Comparison of ENCODE assay signal across 20 cellular contexts in the genomic region with DNA sequence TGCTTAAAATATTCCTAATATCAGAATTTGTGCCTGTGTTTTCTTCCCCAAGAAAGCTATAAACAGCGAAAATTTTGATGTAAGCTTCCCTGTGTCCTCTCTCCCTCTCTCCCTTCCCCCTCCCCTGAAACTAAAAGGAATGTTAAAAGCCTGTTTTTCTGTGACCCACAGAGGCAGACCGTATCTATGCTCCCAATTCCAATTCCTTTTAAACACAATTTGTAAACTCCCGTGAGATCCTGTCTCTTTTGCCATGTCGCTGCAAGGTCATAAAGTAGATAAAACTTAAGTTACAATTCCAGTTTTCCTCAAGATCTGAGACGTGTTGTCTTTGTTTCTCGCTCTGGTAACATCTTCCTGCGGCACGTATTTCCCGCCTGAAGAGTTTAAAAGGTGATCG. TPM values are rescaled to one million over a fixed set of nuclear protein-coding genes. Genes with fewer than 3 reads are reported as not detected.
DNase-seq lines count a peak whose midpoint lies in the region; ATAC-seq and TF ChIP-seq lines count a peak whose summit lies in the region.
"Had no signal": no experiment of that assay in that cellular context is flagged by ENCODE, and none has a peak within 500 bp of the region (broad histone marks: within the 10 kb centered on the region; RNA-seq: fewer than 3 reads in every experiment).

No MANE protein-coding gene starts in this region.

- H3K9ac ChIP-seq in NT2/D1 (ENCODE audit: insufficient read length, low read depth) (no peak overlapping the region), iPS-15b (ENCODE audit: low read depth, low read length) (no peak overlapping the region)

- no peaks in the 10 kb centered on the region for H3K27me3 Mint-ChIP-seq in nephron progenitor cell (ENCODE audit: low read depth, poor library complexity)
- H3K27me3 Mint-ChIP-seq in T-helper 2 cell treated with Interferon-gamma antibody and Interleukin-4, amounts not matched to agents 5 μg/mL and 100 μg/mL, for 36 hours (ENCODE audit: low read depth): peaks cover 31% of the 10 kb centered on the region

- peak overlapping the region; percentile 69 for H3K4me3 Mint-ChIP-seq in nephron progenitor cell
- H3K4me3 Mint-ChIP-seq in T-helper 2 cell treated with Interferon-gamma antibody and Interleukin-4, amounts not matched to agents 5 μg/mL and 100 μg/mL, for 36 hours: no peak overlapping the region
- H3K4me3 Mint-ChIP-seq: CD4-positive, alpha-beta memory T cell had no signal

- H3K27ac ChIP-seq in heart left ventricle: no peak overlapping the region
- no peak overlapping the region for H3K27ac ChIP-seq in body of pancreas
- H3K27ac ChIP-seq: Peyer's patch had no signal

- H3K9me3 Mint-ChIP-seq in nephron progenitor cell: peaks cover 7% of the 10 kb centered on the region
- no peaks in the 10 kb centered on the region for H3K9me3 Mint-ChIP-seq in T-helper 2 cell treated with Interferon-gamma antibody and Interleukin-4, amounts not matched to agents 5 μg/mL and 100 μg/mL, for 36 hours
- H3K9me3 Mint-ChIP-seq: CD4-positive, alpha-beta memory T cell had no signal

- H3K27ac Mint-ChIP-seq in nephron progenitor cell: peak overlapping the region; percentile 98
- no peak overlapping the region for H3K27ac Mint-ChIP-seq in T-helper 2 cell treated with Interferon-gamma antibody and Interleukin-4, amounts not matched to agents 5 μg/mL and 100 μg/mL, for 36 hours
- H3K27ac Mint-ChIP-seq: CD4-positive, alpha-beta memory T cell had no signal

- TF ChIP-seq CTCF in nephron progenitor cell (IDR thresholded peaks at IDR 0.05) (no peak), heart left ventricle (IDR thresholded peaks at IDR 0.05) (no peak), body of pancreas (IDR thresholded peaks at IDR 0.05) (no peak)

- H3K4me3 ChIP-seq in NT2/D1 (ENCODE audit: insufficient read length, low read depth) (peak overlapping the region; percentile 5), iPS-15b (ENCODE audit: low read depth, low read length) (peak overlapping the region; percentile 35), heart left ventricle (no peak overlapping the region), body of pancreas (no peak overlapping the region)
- H3K4me3 ChIP-seq: Peyer's patch had no signal

- no peaks in the 10 kb centered on the region for H3K4me1 ChIP-seq in NT2/D1 (ENCODE audit: insufficient read depth, insufficient read length)
- peaks cover 19% of the 10 kb centered on the region for H3K4me1 ChIP-seq in iPS-15b (ENCODE audit: control insufficient read depth, insufficient read depth, low read length)
- H3K4me1 ChIP-seq in heart left ventricle: peaks cover 0 to 5% (median 0%) of the 10 kb centered on the region in 12 donors
- peaks cover 21% of the 10 kb centered on the region for H3K4me1 ChIP-seq in body of pancreas
- H3K4me1 ChIP-seq: BE2C had no signal

- H3K27me3 ChIP-seq in NT2/D1 (ENCODE audit: insufficient read depth, insufficient read length): peaks cover 24% of the 10 kb centered on the region
- peaks cover 50% of the 10 kb centered on the region for H3K27me3 ChIP-seq in iPS-15b (ENCODE audit: control insufficient read depth, insufficient read depth, low read length)
- peaks cover 0 to 26% (median 7%) of the 10 kb centered on the region in 9 donors for H3K27me3 ChIP-seq in heart left ventricle
- H3K27me3 ChIP-seq in body of pancreas: no peaks in the 10 kb centered on the region
- H3K27me3 ChIP-seq: BE2C, Peyer's patch had no signal

- intact Hi-C loops in heart left ventricle (cut with DNase I): no loop called here
- intact Hi-C loops in body of pancreas (cut with DNase I): no loop called here
- intact Hi-C loops in Right ventricle myocardium superior (cut with DNase I): no loop called here

- 42 to 52% (median 45%) methylated on average over 10 of the region's 10 CpGs for WGBS in heart left ventricle, 4 donors
- 67 to 70% methylated on average over 10 of the region's 10 CpGs for WGBS in body of pancreas, 2 donors

- H3K36me3 Mint-ChIP-seq in nephron progenitor cell (ENCODE audit: low read depth): peaks cover 28% of the 10 kb centered on the region
- peaks cover 9% of the 10 kb centered on the region for H3K36me3 Mint-ChIP-seq in T-helper 2 cell treated with Interferon-gamma antibody and Interleukin-4, amounts not matched to agents 5 μg/mL and 100 μg/mL, for 36 hours (ENCODE audit: low read depth)
- H3K36me3 Mint-ChIP-seq: CD4-positive, alpha-beta memory T cell had no signal

- H3K36me3 ChIP-seq in NT2/D1 (ENCODE audit: insufficient read depth, insufficient read length, low read length) (peaks cover 12% of the 10 kb centered on the region), iPS-15b (ENCODE audit: control insufficient read depth, insufficient read depth, low read length) (no peaks in the 10 kb centered on the region), heart left ventricle (no peaks in the 10 kb centered on the region), body of pancreas (replicated peaks in 1 of 2; ENCODE audit: insufficient read depth in 1 of 2, low read depth in 2 of 2) (no peaks in the 10 kb centered on the region)
- H3K36me3 ChIP-seq: BE2C, Peyer's patch had no signal

- no peak for ATAC-seq in heart left ventricle
- no peak for ATAC-seq in body of pancreas
- ATAC-seq in Right ventricle myocardium superior (ENCODE audit: poor library complexity): no peak

- H3K4me1 Mint-ChIP-seq in nephron progenitor cell: peaks cover 73% of the 10 kb centered on the region
- peaks cover 2% of the 10 kb centered on the region for H3K4me1 Mint-ChIP-seq in T-helper 2 cell treated with Interferon-gamma antibody and Interleukin-4, amounts not matched to agents 5 μg/mL and 100 μg/mL, for 36 hours (ENCODE audit: low read depth)

- DNase-seq in NT2/D1 (ENCODE audit: low read depth, low spot score): no peak
- DNase-seq in nephron progenitor cell: no peak
- DNase-seq in heart left ventricle: no peak
- DNase-seq in body of pancreas: no peak
- no peak for DNase-seq in Right ventricle myocardium superior
- no peak for DNase-seq in T-helper 2 cell treated with Interferon-gamma antibody and Interleukin-4, amounts not matched to agents 5 μg/mL and 100 μg/mL, for 36 hours (ENCODE audit: low spot score)
- DNase-seq: BE2C; CD4-positive, alpha-beta memory T cell; DMS79 treated with DMSO at 0.1 percent for 48 hours; GF-D8; Karpas-422; MM.1S; NCI-H1105 treated with DMSO at 0.1 percent for 48 hours; NCI-H187; NCI-H2171; NCI-H446 treated with DMSO at 0.1 percent for 48 hours; NCI-H774; Peyer's patch; SHP77 had no signal

- H3K9me3 ChIP-seq in NT2/D1 (ENCODE audit: insufficient read depth, low read length) (no peaks in the 10 kb centered on the region), iPS-15b (ENCODE audit: control insufficient read depth, insufficient read depth, low read length) (no peaks in the 10 kb centered on the region), heart left ventricle (no peaks in the 10 kb centered on the region), body of pancreas (no peaks in the 10 kb centered on the region)
- H3K9me3 ChIP-seq: BE2C, Peyer's patch had no signal

- TF ChIP-seq POLR2A in heart left ventricle (IDR thresholded peaks at IDR 0.05): no peak
- no peak for TF ChIP-seq POLR2A in body of pancreas (IDR thresholded peaks at IDR 0.05)

RNA-seq across cellular contexts. Expression of gene SKA1, which starts 23.3 kb away (rescaled TPM):
- total RNA-seq in heart left ventricle (1 to 10 TPM in 1 of 9 donors, under 1 TPM in 5, not detected in 3; 0.16 to 4.4 (median 0.38) TPM), body of pancreas (under 1 TPM in 1 of 2 donors, not detected in 1; 0.52 TPM), Right ventricle myocardium superior (0.65 TPM)
- polyA plus RNA-seq in heart left ventricle: under 1 TPM; 0.11 to 0.35 TPM

Comparison
In these comparisons a context has a peak if more than half of its experiments do, and no peak if none do; other contexts are left out.
1. H3K4me3 ChIP-seq: peak in NT2/D1 (single experiment) and iPS-15b (single experiment); none in heart left ventricle (0 of 12) and body of pancreas (0 of 2).